ENCODE assay signal across 24 cellular contexts in genomic region chr1:43931711-43932660, GRCh38. TPM values are rescaled to one million over a fixed set of nuclear protein-coding genes. Genes with fewer than 3 reads are reported as not detected.
A peak's percentile ranks its signal among the peaks of the same experiment; 100 is the strongest.
DNase-seq lines count a peak whose midpoint lies in the region; ATAC-seq and TF ChIP-seq lines count a peak whose summit lies in the region.
"Had no signal": no experiment of that assay in that cellular context is flagged by ENCODE, and none has a peak within 500 bp of the region (broad histone marks: within the 10 kb centered on the region; RNA-seq: fewer than 3 reads in every experiment).

No MANE protein-coding gene starts in this region.

- POLR2A ChIA-PET in RWPE1 (lab: Yijun Ruan, JAX; ENCODE audit: low non-redundant PET): interaction anchor here (0.6 kb wide), 1 partner anchor 150 kb away, joined by 3 read pairs; no protein-coding TSS in a partner anchor

- H3K27ac Mint-ChIP-seq in type B pancreatic cell: peak overlapping the region; percentile 79
- H3K27ac Mint-ChIP-seq: CD4-positive, alpha-beta T cell; endodermal cell had no signal

- peaks cover 20% of the 10 kb centered on the region for H3K4me1 Mint-ChIP-seq in type B pancreatic cell (ENCODE audit: unreplicated experiment)

- H3K27me3 Mint-ChIP-seq in type B pancreatic cell: peaks cover 21% of the 10 kb centered on the region

- H3K36me3 Mint-ChIP-seq in type B pancreatic cell: peaks cover 5% of the 10 kb centered on the region

- H2AFZ ChIP-seq in KMS-11 (ENCODE audit: low read depth): no peak overlapping the region
- H2AFZ ChIP-seq: neural progenitor cell had no signal

- no peaks in the 10 kb centered on the region for H3K27me3 ChIP-seq in KMS-11 (ENCODE audit: insufficient read depth, low read depth)
- peaks cover 21% of the 10 kb centered on the region for H3K27me3 ChIP-seq in lower lobe of right lung (ENCODE audit: low read depth)
- H3K27me3 ChIP-seq: Peyer's patch, SJSA1 had no signal

- H3K4me1 ChIP-seq in KMS-11 (ENCODE audit: low read depth, poor library complexity, severe bottlenecking) (peaks cover 52% of the 10 kb centered on the region), lower lobe of right lung (peaks cover 35% of the 10 kb centered on the region)
- H3K4me1 ChIP-seq: prostate gland had no signal

- DNase-seq in RWPE1 (ENCODE audit: low spot score): no peak
- no peak for DNase-seq in epithelial cell of prostate (ENCODE audit: low read depth, low spot score)
- no peak for DNase-seq in type B pancreatic cell (ENCODE audit: extremely low spot score, unreplicated experiment)
- DNase-seq in lower lobe of right lung: no peak
- no peak for DNase-seq in nucleus accumbens (lab: John Stamatoyannopoulos, UW)
- DNase-seq: activated CD4-positive, alpha-beta T cell treated with anti-CD3 and anti-CD28 coated beads for 4 hours; activated naive CD4-positive, alpha-beta T cell treated with Interleukin-2 at 50 U/mL for 16 hours; CD4-positive, alpha-beta T cell; DMS 273 treated with DMSO at 0.1 percent for 48 hours; endodermal cell; esophagus squamous epithelium; NCI-H446 treated with DMSO at 0.1 percent for 48 hours; Peyer's patch; stimulated activated naive CD8-positive, alpha-beta T cell treated with anti-CD3 and anti-CD28 coated beads, Interleukin-15, amount 100 ng/mL, for 72 hours; T-helper 1 cell; tibial artery had no signal

- H3K9ac ChIP-seq in KMS-11: no peak overlapping the region

- no peaks in the 10 kb centered on the region for H3K9me3 Mint-ChIP-seq in type B pancreatic cell
- H3K9me3 Mint-ChIP-seq: CD4-positive, alpha-beta T cell; endodermal cell; neural progenitor cell; stimulated activated naive CD8-positive, alpha-beta T cell treated with anti-CD3 and anti-CD28 coated beads, Interleukin-15, amount 100 ng/mL, for 72 hours had no signal

- ATAC-seq in GM19023 (IDR thresholded peaks at IDR 0.05; ENCODE audit: unreplicated experiment) (no peak), lower lobe of right lung (no peak)
- ATAC-seq: stimulated activated naive CD8-positive, alpha-beta T cell treated with anti-CD3 and anti-CD28 coated beads, Interleukin-15, amount 100 ng/mL, for 72 hours had no signal

- intact Hi-C loops in lower lobe of right lung (cut with DNase I): no loop called here

- H3K27ac ChIP-seq in KMS-11 (peak overlapping the region; percentile 24; the same call in 1 of the 2 replicates), RWPE1 (peak overlapping the region; percentile 96), epithelial cell of prostate (peak overlapping the region; percentile 98), lower lobe of right lung (no peak overlapping the region)
- H3K27ac ChIP-seq: GM23248, HL-60, neural progenitor cell, Peyer's patch, SJSA1, tibial artery had no signal

- TF ChIP-seq CTCF in KMS-11 (conservative IDR thresholded peaks at IDR 0.05; ENCODE audit: low read depth, low read length): no peak
- TF ChIP-seq CTCF in RWPE1 (conservative IDR thresholded peaks at IDR 0.05; ENCODE audit: low read depth): no peak
- no peak for TF ChIP-seq CTCF in type B pancreatic cell (conservative IDR thresholded peaks at IDR 0.05)
- no peak for TF ChIP-seq CTCF in lower lobe of right lung (IDR thresholded peaks at IDR 0.05)

- no peaks in the 10 kb centered on the region for H3K9me3 ChIP-seq in lower lobe of right lung
- H3K9me3 ChIP-seq: esophagus squamous epithelium, Peyer's patch, prostate gland, SJSA1, tibial artery had no signal

- peak overlapping the region; percentile 56; the same call in 1 of the 2 replicates for H3K4me2 ChIP-seq in KMS-11

- no peaks in the 10 kb centered on the region for H4K20me1 ChIP-seq in KMS-11 (ENCODE audit: insufficient read depth)

- CTCF ChIA-PET in RWPE1 (lab: Yijun Ruan, JAX): interaction anchor here (0.6 to 6.5 kb wide), 3 partner anchors 14 to 166 kb away, joined by 3 to 150 read pairs (median 3); no protein-coding TSS in a partner anchor

- H3K36me3 ChIP-seq in KMS-11 (ENCODE audit: insufficient read depth): no peaks in the 10 kb centered on the region
- peaks cover 7% of the 10 kb centered on the region for H3K36me3 ChIP-seq in lower lobe of right lung
- H3K36me3 ChIP-seq: neural progenitor cell, Peyer's patch, prostate gland had no signal

- H3K4me3 Mint-ChIP-seq in type B pancreatic cell: peak overlapping the region; percentile 82
- H3K4me3 Mint-ChIP-seq: CD4-positive, alpha-beta T cell had no signal

- H3K79me2 ChIP-seq in KMS-11 (ENCODE audit: insufficient read depth, low read depth): no peaks in the 10 kb centered on the region

- H3K4me3 ChIP-seq in KMS-11 (IDR thresholded peaks at IDR 0.05; ENCODE audit: insufficient read depth, low read depth, low read length): no peak overlapping the region
- no peak overlapping the region for H3K4me3 ChIP-seq in lower lobe of right lung
- H3K4me3 ChIP-seq: Peyer's patch, prostate gland, SJSA1 had no signal

RNA-seq across cellular contexts. Expression of gene ARTN, which starts 1.6 kb away (rescaled TPM):
- 6.4 and 7.2 TPM in 2 replicates for total RNA-seq in type B pancreatic cell (ENCODE audit: low replicate concordance)
- total RNA-seq in lower lobe of right lung: 0.27 TPM
- total RNA-seq: mononuclear cell, SJSA1 had no signal

RNA-seq across cellular contexts. Expression of gene IPO13, which starts 14.8 kb away (rescaled TPM):
- total RNA-seq in type B pancreatic cell (ENCODE audit: low replicate concordance) (31.5 and 39.4 TPM in 2 replicates), lower lobe of right lung (28.2 TPM)

RNA-seq across cellular contexts. Expression of gene DPH2, which starts 37.8 kb away (rescaled TPM):
- total RNA-seq in type B pancreatic cell (ENCODE audit: low replicate concordance) (25.7 and 30.2 TPM in 2 replicates), lower lobe of right lung (15.0 TPM)

RNA-seq across cellular contexts. Expression of gene ATP6V0B, which starts 42.8 kb away (rescaled TPM):
- total RNA-seq in type B pancreatic cell (ENCODE audit: low replicate concordance) (115 and 135 TPM in 2 replicates), lower lobe of right lung (205 TPM)

RNA-seq across cellular contexts. Expression of gene B4GALT2, which starts 47.0 kb away (rescaled TPM):
- 44.3 and 54.8 TPM in 2 replicates for total RNA-seq in type B pancreatic cell (ENCODE audit: low replicate concordance)
- total RNA-seq in lower lobe of right lung: 17.3 TPM
